ENCODE assay signal across 10 cellular contexts in genomic region chr5:179634370-179635172, GRCh38. TPM values are rescaled to one million over a fixed set of nuclear protein-coding genes. Genes with fewer than 3 reads are reported as not detected.
DNase-seq lines count a peak whose midpoint lies in the region; ATAC-seq and TF ChIP-seq lines count a peak whose summit lies in the region.
"Not testable (repeated sequence)": the region's sequence is repeated elsewhere in the genome, so short reads cannot be mapped to it uniquely, and the experiment has no call there.
"Had no signal": no experiment of that assay in that cellular context is flagged by ENCODE, and none has a peak within 500 bp of the region (broad histone marks: within the 10 kb centered on the region; RNA-seq: fewer than 3 reads in every experiment).

No MANE protein-coding gene starts in this region.

- not testable (repeated sequence) for H2AK5ac ChIP-seq in neuronal stem cell (ENCODE audit: low read depth, low read length)

- CTCF ChIA-PET in AG04449 (lab: Yijun Ruan, JAX); activated CD4-positive, alpha-beta T cell treated with anti-CD3 and anti-CD28 coated beads, Interleukin-2, amount 10 ng/mL, durations not matched to agents 7 days and 5 days (lab: Charles Lee): not testable (repeated sequence)

- H2AFZ ChIP-seq in neuronal stem cell (ENCODE audit: low read length), result peak overlapping the region; percentile 64

- H3K14ac ChIP-seq in neuronal stem cell (ENCODE audit: low read length), result not testable (repeated sequence)

- not testable (repeated sequence) for H3K9me3 Mint-ChIP-seq in activated CD4-positive, alpha-beta T cell treated with anti-CD3 and anti-CD28 coated beads, Interleukin-2, amount 10 ng/mL, durations not matched to agents 7 days and 5 days

- H3K27ac Mint-ChIP-seq in activated CD4-positive, alpha-beta T cell treated with anti-CD3 and anti-CD28 coated beads, Interleukin-2, amount 10 ng/mL, durations not matched to agents 7 days and 5 days, result not testable (repeated sequence)

- not testable (repeated sequence) for H3K23ac ChIP-seq in neuronal stem cell (ENCODE audit: low read depth, low read length, poor library complexity)

- H3K4me1 ChIP-seq in neuronal stem cell (ENCODE audit: control insufficient read depth in 2 of 2, insufficient read depth in 1 of 2, low read depth in 1 of 2, low read length in 2 of 2), result not testable (repeated sequence)

- H3K4me3 Mint-ChIP-seq in activated CD4-positive, alpha-beta T cell treated with anti-CD3 and anti-CD28 coated beads, Interleukin-2, amount 10 ng/mL, durations not matched to agents 7 days and 5 days, result not testable (repeated sequence)

- H3K27ac ChIP-seq in neuronal stem cell (replicated peaks; ENCODE audit: low read length), result not testable (repeated sequence)

- H3K9ac ChIP-seq in neuronal stem cell (ENCODE audit: low read depth, low read length, poor library complexity), result not testable (repeated sequence)

- not testable (repeated sequence) for H3K4me1 Mint-ChIP-seq in activated CD4-positive, alpha-beta T cell treated with anti-CD3 and anti-CD28 coated beads, Interleukin-2, amount 10 ng/mL, durations not matched to agents 7 days and 5 days

- not testable (repeated sequence) for H3K27me3 Mint-ChIP-seq in activated CD4-positive, alpha-beta T cell treated with anti-CD3 and anti-CD28 coated beads, Interleukin-2, amount 10 ng/mL, durations not matched to agents 7 days and 5 days

- DNase-seq in AG04449 (ENCODE audit: low read depth, low spot score); Right ventricle myocardium superior; neuronal stem cell (ENCODE audit: low spot score): not testable (repeated sequence)
- DNase-seq in activated CD4-positive, alpha-beta T cell treated with anti-CD3 and anti-CD28 coated beads, Interleukin-2, amount 10 ng/mL, durations not matched to agents 7 days and 5 days, result peak; percentile 21

- not testable (repeated sequence) for H4K8ac ChIP-seq in neuronal stem cell (ENCODE audit: low read depth, low read length)

- H3K36me3 ChIP-seq in neuronal stem cell (replicated peaks in 1 of 2; ENCODE audit: control insufficient read depth in 2 of 2, insufficient read depth in 2 of 2, low read length in 2 of 2), result not testable (repeated sequence)

- H2BK5ac ChIP-seq in neuronal stem cell (ENCODE audit: low read length), result not testable (repeated sequence)

- not testable (repeated sequence) for H3K79me1 ChIP-seq in neuronal stem cell (ENCODE audit: low read depth, low read length)

- no CpG with 5 or more reads among the region's 49 CpGs for WGBS in neuronal stem cell (ENCODE audit: extremely low coverage in 2 of 2, insufficient read length in 2 of 2, insufficient replicate concordance in 1 of 2), 2 donors

- peak overlapping the region; percentile 18 for H3K4me2 ChIP-seq in neuronal stem cell (ENCODE audit: insufficient read depth, low read length, poor library complexity, severe bottlenecking)

- H4K91ac ChIP-seq in neuronal stem cell (ENCODE audit: low read depth, low read length, poor library complexity), result not testable (repeated sequence)

- peak overlapping the region; percentile 18; the same call in 1 of the 2 replicates for H3K4me3 ChIP-seq in AG04449 (ENCODE audit: low read depth, low read length)
- not testable (repeated sequence) for H3K4me3 ChIP-seq in neuronal stem cell (ENCODE audit: low read length in 2 of 2)

- H3K9me3 ChIP-seq in neuronal stem cell (replicated peaks in 1 of 2; ENCODE audit: control insufficient read depth in 2 of 2, insufficient read depth in 1 of 2, low read depth in 1 of 2, low read length in 2 of 2), result not testable (repeated sequence)

- not testable (repeated sequence) for H3K27me3 ChIP-seq in neuronal stem cell (ENCODE audit: control insufficient read depth in 3 of 3, insufficient read depth in 3 of 3, low read depth in 1 of 3, low read length in 3 of 3)

- intact Hi-C loops in Right ventricle myocardium superior (cut with DNase I), result not testable (repeated sequence)

- not testable (repeated sequence) for H3K4ac ChIP-seq in neuronal stem cell (ENCODE audit: low read length)

- H2BK15ac ChIP-seq in neuronal stem cell (ENCODE audit: low read length), result not testable (repeated sequence)

- not testable (repeated sequence) for H2BK120ac ChIP-seq in neuronal stem cell (ENCODE audit: low read depth, low read length)

- not testable (repeated sequence) for H3K18ac ChIP-seq in neuronal stem cell (ENCODE audit: low read length)

- ATAC-seq in GM19025 (IDR thresholded peaks at IDR 0.05; ENCODE audit: low read depth, unreplicated experiment), result peak; percentile 85
- peak; percentile 89 for ATAC-seq in GM21619 (IDR thresholded peaks at IDR 0.05; ENCODE audit: unreplicated experiment)
- ATAC-seq in HG02970 (IDR thresholded peaks at IDR 0.05; ENCODE audit: low FRiP score, unreplicated experiment), result peak; percentile 89
- ATAC-seq in HG03469 (IDR thresholded peaks at IDR 0.05; ENCODE audit: unreplicated experiment), result peak; percentile 82
- ATAC-seq in Right ventricle myocardium superior (ENCODE audit: poor library complexity), result peak; percentile 99

- not testable (repeated sequence) for H3K36me3 Mint-ChIP-seq in activated CD4-positive, alpha-beta T cell treated with anti-CD3 and anti-CD28 coated beads, Interleukin-2, amount 10 ng/mL, durations not matched to agents 7 days and 5 days (ENCODE audit: low read depth)

- not testable (repeated sequence) for H2BK12ac ChIP-seq in neuronal stem cell (ENCODE audit: low read length)

- POLR2A ChIA-PET in AG04449 (lab: Yijun Ruan, JAX); activated CD4-positive, alpha-beta T cell treated with anti-CD3 and anti-CD28 coated beads, Interleukin-2, amount 10 ng/mL, durations not matched to agents 7 days and 5 days (lab: Charles Lee): not testable (repeated sequence)

- TF ChIP-seq CTCF in AG04449 (IDR thresholded peaks at IDR 0.05; ENCODE audit: insufficient read depth, low read length, missing control alignments), result not testable (repeated sequence)

RNA-seq across cellular contexts. Expression of gene HNRNPH1, which starts 11.1 kb away (rescaled TPM):
- 100 to 1,000 TPM; 895 to 954 TPM for total RNA-seq in activated CD4-positive, alpha-beta T cell treated with anti-CD3 and anti-CD28 coated beads, Interleukin-2, amount 10 ng/mL, durations not matched to agents 7 days and 5 days
- total RNA-seq in Right ventricle myocardium superior, result 221 TPM
- 464 TPM for polyA plus RNA-seq in neuronal stem cell (2013, experiment 1 of 2)
- 477 TPM for polyA plus RNA-seq in neuronal stem cell (2013, experiment 2 of 2)

RNA-seq across cellular contexts. Expression of gene CBY3, which starts 46.3 kb away (rescaled TPM):
- under 1 TPM; 0.35 to 0.44 TPM for total RNA-seq in activated CD4-positive, alpha-beta T cell treated with anti-CD3 and anti-CD28 coated beads, Interleukin-2, amount 10 ng/mL, durations not matched to agents 7 days and 5 days
- total RNA-seq in Right ventricle myocardium superior, result not detected
- polyA plus RNA-seq in neuronal stem cell (2013, experiment 1 of 2), result not detected
- 0.07 TPM for polyA plus RNA-seq in neuronal stem cell (2013, experiment 2 of 2)
- total RNA-seq: kidney, transverse colon had no signal
